ENCODE assay signal across 10 cellular contexts in genomic region chr13:26867451-26868067, GRCh38.
DNase-seq lines count a peak whose midpoint lies in the region; TF ChIP-seq lines count a peak whose summit lies in the region.
"Had no signal": no experiment of that assay in that cellular context is flagged by ENCODE, and none has a peak within 500 bp of the region (broad histone marks: within the 10 kb centered on the region; RNA-seq: fewer than 3 reads in every experiment).

No MANE protein-coding gene starts in this region.

- H3K23ac ChIP-seq in neuronal stem cell (ENCODE audit: low read depth, low read length, poor library complexity) = no peak overlapping the region

- H3K18ac ChIP-seq in neuronal stem cell (ENCODE audit: low read length) = no peak overlapping the region

- no peak overlapping the region for H3K4me2 ChIP-seq in neuronal stem cell (ENCODE audit: insufficient read depth, low read length, poor library complexity, severe bottlenecking)

- peak; percentile 5 to 14 for DNase-seq in NOMO-1 (lab: John Stamatoyannopoulos, UW; ENCODE audit: unreplicated experiment in 2 of 2)
- DNase-seq in NOMO-1 treated with dmso at 0.1 percent for 144 hours (lab: John Stamatoyannopoulos, UW; ENCODE audit: unreplicated experiment) = no peak
- DNase-seq in NB4 (ENCODE audit: low read depth) = peak; percentile 40
- DNase-seq in choroid plexus epithelial cell (ENCODE audit: low read depth) = peak; percentile 48
- peak; percentile 40 for DNase-seq in neuronal stem cell (ENCODE audit: low spot score)
- DNase-seq in T-helper 1 cell = no peak
- no peak for DNase-seq in G401 (ENCODE audit: low spot score)
- no peak for DNase-seq in HCEC 1CT
- DNase-seq: NCI-H345 had no signal

- no peak overlapping the region for H2BK15ac ChIP-seq in neuronal stem cell (ENCODE audit: low read length)

- no peak overlapping the region for H4K8ac ChIP-seq in neuronal stem cell (ENCODE audit: low read depth, low read length)

- no peak overlapping the region for H3K27ac ChIP-seq in neuronal stem cell (replicated peaks; ENCODE audit: low read length)

- H3K27me3 ChIP-seq in neuronal stem cell (ENCODE audit: control insufficient read depth in 3 of 3, insufficient read depth in 3 of 3, low read depth in 1 of 3, low read length in 3 of 3) = no peaks in the 10 kb centered on the region

- in situ Hi-C loops in G401 (cut with HindIII; ENCODE audit: low sequenced_read_pairs) = no loop called here

- H2AK5ac ChIP-seq in neuronal stem cell (ENCODE audit: low read depth, low read length) = no peak overlapping the region

- no CpG with 5 or more reads among the region's 5 CpGs for WGBS in neuronal stem cell (ENCODE audit: extremely low coverage in 2 of 2, insufficient read length in 2 of 2, insufficient replicate concordance in 1 of 2), 2 donors

- H3K36me3 ChIP-seq in neuronal stem cell (replicated peaks in 1 of 2; ENCODE audit: control insufficient read depth in 2 of 2, insufficient read depth in 2 of 2, low read length in 2 of 2) = no peaks in the 10 kb centered on the region

- TF ChIP-seq POLR2A in NB4 (IDR thresholded peaks at IDR 0.05; ENCODE audit: extremely low read depth, insufficient read length) = no peak

- no peaks in the 10 kb centered on the region for H3K79me1 ChIP-seq in neuronal stem cell (ENCODE audit: low read depth, low read length)

- no peak for TF ChIP-seq CTCF in NB4 (IDR thresholded peaks at IDR 0.05; ENCODE audit: low read depth, low read length)
- TF ChIP-seq CTCF in choroid plexus epithelial cell (conservative IDR thresholded peaks at IDR 0.05; ENCODE audit: low read depth, low read length) = no peak

- H2BK12ac ChIP-seq in neuronal stem cell (ENCODE audit: low read length) = no peak overlapping the region

- no peak overlapping the region for H3K14ac ChIP-seq in neuronal stem cell (ENCODE audit: low read length)

- H3K9ac ChIP-seq in neuronal stem cell (ENCODE audit: low read depth, low read length, poor library complexity) = no peak overlapping the region

- no peaks in the 10 kb centered on the region for H3K9me3 ChIP-seq in neuronal stem cell (replicated peaks in 1 of 2; ENCODE audit: control insufficient read depth in 2 of 2, insufficient read depth in 1 of 2, low read depth in 1 of 2, low read length in 2 of 2)

- H2AFZ ChIP-seq in neuronal stem cell (ENCODE audit: low read length) = no peak overlapping the region

- H4K91ac ChIP-seq in neuronal stem cell (ENCODE audit: low read depth, low read length, poor library complexity) = no peak overlapping the region

- H3K4me3 ChIP-seq in NB4 (ENCODE audit: low read depth, low read length) = no peak overlapping the region
- no peak overlapping the region for H3K4me3 ChIP-seq in choroid plexus epithelial cell (ENCODE audit: low read depth, low read length)
- H3K4me3 ChIP-seq in neuronal stem cell (ENCODE audit: low read length in 2 of 2) = no peak overlapping the region
- H3K4me3 ChIP-seq: lung had no signal

- H3K4me1 ChIP-seq in neuronal stem cell (ENCODE audit: control insufficient read depth in 2 of 2, insufficient read depth in 1 of 2, low read depth in 1 of 2, low read length in 2 of 2) = no peaks in the 10 kb centered on the region

- H2BK120ac ChIP-seq in neuronal stem cell (ENCODE audit: low read depth, low read length) = no peak overlapping the region

- H3K4ac ChIP-seq in neuronal stem cell (ENCODE audit: low read length) = no peak overlapping the region

- no peak overlapping the region for H2BK5ac ChIP-seq in neuronal stem cell (ENCODE audit: low read length)

Comparison
In these comparisons a context has a peak if more than half of its experiments do, and no peak if none do; other contexts are left out.
1. DNase-seq: peak in NOMO-1 (2 of 2), NB4 (single experiment), choroid plexus epithelial cell (single experiment) and neuronal stem cell (single experiment); none in NOMO-1 treated with dmso at 0.1 percent for 144 hours (single experiment), T-helper 1 cell (0 of 5), G401 (single experiment) and HCEC 1CT (single experiment).